ENCODE assay signal across 1 cellular context in genomic region chr1:156445789-156446263, GRCh38.
TF ChIP-seq lines count a peak whose summit lies in the region.

No MANE protein-coding gene starts in this region.

TF ChIP-seq in K562, 482 proteins besides CTCF, POLR2A, EP300 and RAD21 (continued from another document):
- TF ChIP-seq CHAMP1 (IDR thresholded peaks at IDR 0.05), result no peak
- TF ChIP-seq FOXA3 (CRISPR knock-in tag; conservative IDR thresholded peaks at IDR 0.05 in 1 of 2, IDR thresholded peaks at IDR 0.05 in 1 of 2), result 0 out of 4 replicates have a peak, but pooled peaks of 1 of the 2 experiments have one; percentile 28
- TF ChIP-seq DPF2 (IDR thresholded peaks at IDR 0.05), result no peak
- no peak for TF ChIP-seq POLR2AphosphoS5 (IDR thresholded peaks at IDR 0.05; ENCODE audit: control insufficient read depth, insufficient read depth, low read depth, low read length)
- no peak for TF ChIP-seq BRD4 (IDR thresholded peaks at IDR 0.05)
- TF ChIP-seq ETV1 (tag; conservative IDR thresholded peaks at IDR 0.05; ENCODE audit: low read depth), result peak; percentile 51
- TF ChIP-seq BRD9 (IDR thresholded peaks at IDR 0.05; ENCODE audit: low read depth, partially characterized antibody), result no peak
- TF ChIP-seq, protein P1, sequence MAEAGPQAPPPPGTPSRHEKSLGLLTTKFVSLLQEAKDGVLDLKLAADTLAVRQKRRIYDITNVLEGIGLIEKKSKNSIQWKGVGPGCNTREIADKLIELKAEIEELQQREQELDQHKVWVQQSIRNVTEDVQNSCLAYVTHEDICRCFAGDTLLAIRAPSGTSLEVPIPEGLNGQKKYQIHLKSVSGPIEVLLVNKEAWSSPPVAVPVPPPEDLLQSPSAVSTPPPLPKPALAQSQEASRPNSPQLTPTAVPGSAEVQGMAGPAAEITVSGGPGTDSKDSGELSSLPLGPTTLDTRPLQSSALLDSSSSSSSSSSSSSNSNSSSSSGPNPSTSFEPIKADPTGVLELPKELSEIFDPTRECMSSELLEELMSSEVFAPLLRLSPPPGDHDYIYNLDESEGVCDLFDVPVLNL (CRISPR knock-in tag; IDR thresholded peaks at IDR 0.05; ENCODE audit: low read depth), result no peak
